In the genomic region with DNA sequence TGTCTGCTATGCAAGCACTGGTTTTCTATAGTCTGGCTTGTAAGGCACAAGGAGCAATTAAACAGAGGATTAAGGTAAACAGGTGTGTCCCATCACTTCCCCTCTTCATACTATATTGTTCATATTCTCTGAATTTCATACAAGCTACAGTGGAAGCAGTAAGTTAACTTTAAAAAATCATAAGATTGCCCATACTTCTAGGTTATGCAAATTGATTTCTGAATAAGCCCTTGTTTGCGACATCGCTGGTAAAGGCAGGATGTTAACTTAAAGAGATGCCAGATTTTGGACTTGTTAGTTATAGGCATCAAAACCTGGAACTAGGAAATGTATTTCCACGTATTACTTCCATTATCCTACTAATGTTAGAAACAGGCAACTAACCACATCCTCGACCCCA, we compare ENCODE assay signal across 8 cellular contexts. TPM values are rescaled to one million over a fixed set of nuclear protein-coding genes. Genes with fewer than 3 reads are reported as not detected.
A peak's percentile ranks its signal among the peaks of the same experiment; 100 is the strongest.
DNase-seq lines count a peak whose midpoint lies in the region; TF ChIP-seq lines count a peak whose summit lies in the region.

No MANE protein-coding gene starts in this region.

- H3K27ac ChIP-seq in skeletal muscle tissue (ENCODE audit: low read depth, low read length) = peak overlapping the region; percentile 92

- peak overlapping the region; percentile 76 to 88 (median 78) for H3K9ac ChIP-seq in skeletal muscle tissue (ENCODE audit: low read depth in 1 of 3, low read length in 3 of 3)

- no peaks in the 10 kb centered on the region for H3K36me3 ChIP-seq in H7 (replicated peaks; ENCODE audit: control insufficient read depth, insufficient read depth, low read length)
- H3K36me3 ChIP-seq in skeletal muscle tissue (ENCODE audit: control insufficient read depth in 3 of 3, insufficient read depth in 3 of 3, low read length in 3 of 3) = no peaks in the 10 kb centered on the region
- peaks cover 3% of the 10 kb centered on the region for H3K36me3 ChIP-seq in HAP-1 (replicated peaks)
- H3K36me3 ChIP-seq in MG63 = peaks cover 3% of the 10 kb centered on the region; the same call in 1 of the 2 replicates

- no peaks in the 10 kb centered on the region for H3K27me3 ChIP-seq in H7 (ENCODE audit: control insufficient read depth, insufficient read depth, low read length)
- H3K27me3 ChIP-seq in skeletal muscle tissue (ENCODE audit: control insufficient read depth in 3 of 3, insufficient read depth in 3 of 3, low read length in 3 of 3) = no peaks in the 10 kb centered on the region
- H3K27me3 ChIP-seq in HAP-1 (ENCODE audit: low read depth) = no peaks in the 10 kb centered on the region
- H3K27me3 ChIP-seq in MG63 = no peaks in the 10 kb centered on the region

- no peak for TF ChIP-seq CTCF in fibroblast of pulmonary artery (IDR thresholded peaks at IDR 0.05; ENCODE audit: low read length, missing control alignments)

- H3K4me3 ChIP-seq in H7 (ENCODE audit: insufficient read depth, low read depth, low read length) (peak overlapping the region; percentile 94), fibroblast of pulmonary artery (replicated peaks; ENCODE audit: low read depth, low read length) (peak overlapping the region; percentile 84), skeletal muscle tissue (ENCODE audit: low read length in 3 of 3) (peak overlapping the region; percentile 66 to 76 (median 74)), HAP-1 (no peak overlapping the region; the same call in 1 of the 2 replicates), MG63 (no peak overlapping the region; the same call in 1 of the 2 replicates)

- H3K9me3 ChIP-seq in skeletal muscle tissue (ENCODE audit: control insufficient read depth in 3 of 3, low read length in 3 of 3) (no peaks in the 10 kb centered on the region), HAP-1 (no peaks in the 10 kb centered on the region), MG63 (no peaks in the 10 kb centered on the region)

- in situ Hi-C loops in HAP-1 (cut with MboI; ENCODE audit: low sequenced_read_pairs) = no loop called here

- TF ChIP-seq POLR2A in Raji (IDR thresholded peaks at IDR 0.05; ENCODE audit: insufficient read depth, low read depth, low read length) = peak; percentile 30; the same call in 1 of the 2 replicates

- DNase-seq in H7 (no peak), fibroblast of pulmonary artery (ENCODE audit: low read depth) (no peak), HAP-1 (ENCODE audit: low spot score in 2 of 2) (no peak), SW480 (ENCODE audit: low spot score) (no peak), MG63 (no peak), DMS153 treated with DMSO at 0.1 percent for 48 hours (lab: John Stamatoyannopoulos, UW; ENCODE audit: unreplicated experiment) (no peak)

- H3K4me1 ChIP-seq in skeletal muscle tissue (ENCODE audit: control insufficient read depth in 3 of 3, insufficient read depth in 3 of 3, low read length in 3 of 3) (peaks cover 26 to 42% (median 32%) of the 10 kb centered on the region in 3 donors), HAP-1 (peaks cover 26% of the 10 kb centered on the region)

RNA-seq across cellular contexts. Expression of gene TMEM131L, which starts 1.0 kb away (rescaled TPM):
- 19.6 and 25.5 TPM in 2 replicates for total RNA-seq in H7 (2014; rRNA removed; shearing (Covaris generic))
- 69.4 TPM for total RNA-seq in skeletal muscle tissue
- 5.5 and 13.9 TPM in 2 replicates for total RNA-seq in MG63 (2014; rRNA removed; shearing (Covaris generic); ENCODE audit: low replicate concordance)

Comparison
In these comparisons a context has a peak if more than half of its experiments do, and no peak if none do; other contexts are left out.
1. H3K4me3 ChIP-seq: peak in H7 (single experiment), fibroblast of pulmonary artery (single experiment) and skeletal muscle tissue (3 of 3); none in HAP-1 (single experiment) and MG63 (single experiment).